ENCODE assay signal across 18 cellular contexts in genomic region chr2:36395866-36396265, GRCh38. TPM values are rescaled to one million over a fixed set of nuclear protein-coding genes. Genes with fewer than 3 reads are reported as not detected.
A peak's percentile ranks its signal among the peaks of the same experiment; 100 is the strongest.
DNase-seq lines count a peak whose midpoint lies in the region; ATAC-seq and TF ChIP-seq lines count a peak whose summit lies in the region.
"Had no signal": no experiment of that assay in that cellular context is flagged by ENCODE, and none has a peak within 500 bp of the region (broad histone marks: within the 10 kb centered on the region; RNA-seq: fewer than 3 reads in every experiment).

No MANE protein-coding gene starts in this region.

- H3K14ac ChIP-seq in mesenchymal stem cell (ENCODE audit: low read length in 2 of 2) = no peak overlapping the region

- H3K4me2 ChIP-seq in SK-N-SH (peak overlapping the region; percentile 32), mesenchymal stem cell (ENCODE audit: low read length, poor library complexity, severe bottlenecking) (no peak overlapping the region)
- H3K4me2 ChIP-seq: BLaER1, KMS-11 had no signal

- no peak overlapping the region for H4K91ac ChIP-seq in mesenchymal stem cell (ENCODE audit: low read length)

- H3K9me2 ChIP-seq in SK-N-SH = no peaks in the 10 kb centered on the region

- no peaks in the 10 kb centered on the region for H3K27me3 ChIP-seq in SK-N-SH (ENCODE audit: insufficient read depth)
- no peaks in the 10 kb centered on the region for H3K27me3 ChIP-seq in mesenchymal stem cell (ENCODE audit: control insufficient read depth in 1 of 2, insufficient read depth in 1 of 2, low read length in 2 of 2)
- no peaks in the 10 kb centered on the region for H3K27me3 ChIP-seq in tibial artery
- H3K27me3 ChIP-seq: BLaER1 had no signal

- no peaks in the 10 kb centered on the region for H3K9me3 ChIP-seq in SK-N-SH
- H3K9me3 ChIP-seq in mesenchymal stem cell (ENCODE audit: control insufficient read depth, low read length) = no peaks in the 10 kb centered on the region
- H3K9me3 ChIP-seq in tibial artery = no peaks in the 10 kb centered on the region
- no peaks in the 10 kb centered on the region for H3K9me3 ChIP-seq in mucosa of descending colon
- H3K9me3 ChIP-seq: BLaER1 had no signal

- no peak overlapping the region for H3K23ac ChIP-seq in mesenchymal stem cell (ENCODE audit: low read length in 2 of 2)

- CTCF ChIA-PET in SK-N-SH (lab: Yijun Ruan, JAX) = interaction anchor here (1.0 kb wide), 1 partner anchor 12 kb away, joined by 4 read pairs; no protein-coding TSS in a partner anchor

- no peak; the same call in 2 of the 3 replicates for ATAC-seq in SK-N-SH treated with all-trans-retinoic acid at 6 μM for 48 hours
- no peak for ATAC-seq in mucosa of descending colon
- ATAC-seq: CD8-positive, alpha-beta T cell had no signal

- POLR2A ChIA-PET in SK-N-SH (lab: Yijun Ruan, JAX) = no interaction called here

- H4K20me1 ChIP-seq in SK-N-SH (ENCODE audit: insufficient read depth) = peaks cover 25% of the 10 kb centered on the region; the same call in 1 of the 2 replicates

- H2BK12ac ChIP-seq in mesenchymal stem cell (ENCODE audit: low read length in 2 of 2) = no peak overlapping the region

- DNase-seq in SK-N-SH (no peak), amniotic epithelial cell (ENCODE audit: low read depth) (peak; percentile 52), mesenchymal stem cell (peak; percentile 18), tibial artery (no peak), substantia nigra (lab: John Stamatoyannopoulos, UW) (no peak), mucosa of descending colon (no peak), GM19240 (ENCODE audit: insufficient read length, low spot score) (no peak)
- DNase-seq: CD8-positive, alpha-beta T cell; GOT3; NCI-H1048; NCI-H1436 treated with DMSO at 0.1 percent for 48 hours; NCI-H2029 treated with DMSO at 0.1 percent for 48 hours; NCI-H2171 treated with DMSO at 0.1 percent for 48 hours; NCI-H510A; NCI-H774 had no signal

- H3K36me3 ChIP-seq in SK-N-SH (replicated peaks in 1 of 2; ENCODE audit: control insufficient read depth in 1 of 2, insufficient read depth in 2 of 2, low read length in 1 of 2) (peaks cover 6 to 38% of the 10 kb centered on the region in 2 experiments), mesenchymal stem cell (ENCODE audit: control insufficient read depth in 1 of 2, insufficient read depth in 2 of 2, low read depth in 1 of 2, low read length in 2 of 2) (peaks cover 4 to 18% of the 10 kb centered on the region in 2 experiments), tibial artery (peaks cover 0 to 11% (median 7%) of the 10 kb centered on the region in 3 donors), mucosa of descending colon (ENCODE audit: low read depth) (no peaks in the 10 kb centered on the region)

- H3K79me1 ChIP-seq in mesenchymal stem cell (replicated peaks; ENCODE audit: low read length, poor library complexity, severe bottlenecking) = peaks cover 7% of the 10 kb centered on the region

- H3K27ac ChIP-seq in SK-N-SH (ENCODE audit: low read depth in 2 of 2, low read length in 1 of 2) (peak overlapping the region in 1 of 2 experiments; percentile 99; a peak in 2 of 4 replicates), mesenchymal stem cell (ENCODE audit: low read length, poor library complexity, severe bottlenecking) (no peak overlapping the region), tibial artery (peak overlapping the region; percentile 72 to 75), substantia nigra (ENCODE audit: low read depth, low read length, poor library complexity, severe bottlenecking) (no peak overlapping the region)
- H3K27ac ChIP-seq: BLaER1, KMS-11 had no signal

- intact Hi-C loops in tibial artery (cut with DNase I; ENCODE audit: low total_unique reads) (no loop called here), mucosa of descending colon (cut with DNase I, micrococcal nuclease) (no loop called here)

- H3K4me3 ChIP-seq in SK-N-SH (ENCODE audit: low read depth in 2 of 2, low read length in 1 of 2) = no peak overlapping the region
- H3K4me3 ChIP-seq in mesenchymal stem cell (ENCODE audit: insufficient read depth in 1 of 2, low read depth in 1 of 2, low read length in 2 of 2) = no peak overlapping the region
- H3K4me3 ChIP-seq in tibial artery = no peak overlapping the region
- H3K4me3 ChIP-seq in mucosa of descending colon = no peak overlapping the region
- H3K4me3 ChIP-seq: BLaER1 had no signal

- H2AFZ ChIP-seq in SK-N-SH (ENCODE audit: low read depth) (no peak overlapping the region), mesenchymal stem cell (ENCODE audit: low read depth, low read length) (no peak overlapping the region)

- no peak overlapping the region for H2AK5ac ChIP-seq in mesenchymal stem cell (ENCODE audit: low read length, severe bottlenecking)

- WGBS in SK-N-SH (ENCODE audit: low lambda C conversion rate) = 75% methylated on average over 4 of the region's 4 CpGs
- WGBS in mesenchymal stem cell = 89% methylated on average over 3 of the region's 4 CpGs

- no peak overlapping the region for H2BK15ac ChIP-seq in mesenchymal stem cell (ENCODE audit: low read depth, poor library complexity, severe bottlenecking)

- no peak overlapping the region for H2BK5ac ChIP-seq in mesenchymal stem cell (ENCODE audit: low read depth, low read length, poor library complexity, severe bottlenecking)

- no peak overlapping the region for H3K18ac ChIP-seq in mesenchymal stem cell (ENCODE audit: low read depth in 1 of 2, low read length in 2 of 2)

- peaks cover 72% of the 10 kb centered on the region for H3F3A ChIP-seq in SK-N-SH (replicated peaks; ENCODE audit: insufficient read depth)

- H3K4me1 ChIP-seq in SK-N-SH (ENCODE audit: control insufficient read depth in 1 of 2, insufficient read depth in 2 of 2, low read depth in 1 of 2, low read length in 1 of 2) (peaks cover 3 to 59% of the 10 kb centered on the region in 2 experiments; a peak in 3 of 4 replicates), mesenchymal stem cell (ENCODE audit: control insufficient read depth, insufficient read depth, low read depth, low read length) (peaks cover 7% of the 10 kb centered on the region), tibial artery (peaks cover 0 to 94% (median 32%) of the 10 kb centered on the region in 4 donors), mucosa of descending colon (ENCODE audit: low read depth) (peaks cover 30% of the 10 kb centered on the region)
- H3K4me1 ChIP-seq: BLaER1 had no signal

- H3K9ac ChIP-seq in SK-N-SH = no peak overlapping the region
- no peak overlapping the region for H3K9ac ChIP-seq in mesenchymal stem cell (ENCODE audit: low read length)
- H3K9ac ChIP-seq: BLaER1, KMS-11 had no signal

- no peak for TF ChIP-seq RAD21 in SK-N-SH (IDR thresholded peaks at IDR 0.05; ENCODE audit: low read length)

- TF ChIP-seq EP300 in SK-N-SH (IDR thresholded peaks at IDR 0.05; ENCODE audit: borderline replicate concordance in 1 of 2, low read depth in 1 of 2, low read length in 1 of 2) = no peak

- H4K8ac ChIP-seq in mesenchymal stem cell (ENCODE audit: low read length) = no peak overlapping the region

- TF ChIP-seq CTCF in SK-N-SH (IDR thresholded peaks at IDR 0.05) (no peak), tibial artery (IDR thresholded peaks at IDR 0.05) (no peak), mucosa of descending colon (IDR thresholded peaks at IDR 0.05) (no peak)

- H2BK120ac ChIP-seq in mesenchymal stem cell (ENCODE audit: low read depth, low read length) = no peak overlapping the region

- peaks cover 100% of the 10 kb centered on the region for H3K79me2 ChIP-seq in SK-N-SH (ENCODE audit: insufficient read depth)

- H3K4ac ChIP-seq in mesenchymal stem cell (ENCODE audit: low read depth in 1 of 2, low read length in 2 of 2) = peak overlapping the region in 1 of 2 experiments; percentile 15

TF ChIP-seq in SK-N-SH, 30 proteins besides CTCF, POLR2A, EP300 and RAD21:
- TF ChIP-seq NFIC (IDR thresholded peaks at IDR 0.05; ENCODE audit: borderline replicate concordance) (no peak), RFX5 (IDR thresholded peaks at IDR 0.05; ENCODE audit: low read length) (no peak), GATA2 (CRISPR knock-in tag; IDR thresholded peaks at IDR 0.05) (no peak), MEF2A (IDR thresholded peaks at IDR 0.05; ENCODE audit: borderline replicate concordance, low read depth) (no peak), YY1 (IDR thresholded peaks at IDR 0.05; ENCODE audit: low read depth) (no peak)

TF ChIP-seq in SK-N-SH treated with all-trans-retinoic acid at 6 μM for 48 hours, 23 proteins besides CTCF, POLR2A, EP300 and RAD21 (continues in another document):
- no peak for TF ChIP-seq ARNTL (CRISPR knock-in tag; IDR thresholded peaks at IDR 0.05; ENCODE audit: borderline replicate concordance, low read depth)
- TF ChIP-seq TCF4 (CRISPR knock-in tag; IDR thresholded peaks at IDR 0.05; ENCODE audit: borderline replicate concordance) = no peak
- TF ChIP-seq SNAI2 (CRISPR knock-in tag; IDR thresholded peaks at IDR 0.05) = no peak
- no peak for TF ChIP-seq CREB5 (CRISPR knock-in tag; IDR thresholded peaks at IDR 0.05; ENCODE audit: low read depth)
- no peak for TF ChIP-seq ZFP3 (CRISPR knock-in tag; IDR thresholded peaks at IDR 0.05)
- TF ChIP-seq CSRNP3 (CRISPR knock-in tag; IDR thresholded peaks at IDR 0.05) = no peak

RNA-seq across cellular contexts. Expression of gene CRIM1, which starts 40.3 kb away (rescaled TPM):
- 228 and 244 TPM in 2 replicates for polyA plus RNA-seq in SK-N-SH (2012; rRNA removed)
- polyA plus RNA-seq in SK-N-SH (2012; cell fraction: cytosol; rRNA removed) = 191 and 233 TPM in 2 replicates
- 201 and 239 TPM in 2 replicates for polyA plus RNA-seq in SK-N-SH (2012; cell fraction: nucleus; rRNA removed)
- 70.6 TPM for polyA plus RNA-seq in mesenchymal stem cell (2013, experiment 1 of 2)
- 70.6 TPM for polyA plus RNA-seq in mesenchymal stem cell (2013, experiment 2 of 2)
- 100 to 1,000 TPM in 1 of 3 donors, 10 to 100 TPM in 2; 66.9 to 104 (median 85.8) TPM for total RNA-seq in mucosa of descending colon

Comparison
In these comparisons a context has a peak if more than half of its experiments do, and no peak if none do; other contexts are left out.
1. DNase-seq: peak in amniotic epithelial cell (single experiment) and mesenchymal stem cell (single experiment); none in SK-N-SH (single experiment), tibial artery (0 of 2), substantia nigra (0 of 49), mucosa of descending colon (0 of 3) and GM19240 (single experiment).
2. H3K27ac ChIP-seq: peak in tibial artery (2 of 2); none in mesenchymal stem cell (single experiment) and substantia nigra (single experiment).